Comparison of ENCODE assay signal across 1 cellular context in the genomic region with DNA sequence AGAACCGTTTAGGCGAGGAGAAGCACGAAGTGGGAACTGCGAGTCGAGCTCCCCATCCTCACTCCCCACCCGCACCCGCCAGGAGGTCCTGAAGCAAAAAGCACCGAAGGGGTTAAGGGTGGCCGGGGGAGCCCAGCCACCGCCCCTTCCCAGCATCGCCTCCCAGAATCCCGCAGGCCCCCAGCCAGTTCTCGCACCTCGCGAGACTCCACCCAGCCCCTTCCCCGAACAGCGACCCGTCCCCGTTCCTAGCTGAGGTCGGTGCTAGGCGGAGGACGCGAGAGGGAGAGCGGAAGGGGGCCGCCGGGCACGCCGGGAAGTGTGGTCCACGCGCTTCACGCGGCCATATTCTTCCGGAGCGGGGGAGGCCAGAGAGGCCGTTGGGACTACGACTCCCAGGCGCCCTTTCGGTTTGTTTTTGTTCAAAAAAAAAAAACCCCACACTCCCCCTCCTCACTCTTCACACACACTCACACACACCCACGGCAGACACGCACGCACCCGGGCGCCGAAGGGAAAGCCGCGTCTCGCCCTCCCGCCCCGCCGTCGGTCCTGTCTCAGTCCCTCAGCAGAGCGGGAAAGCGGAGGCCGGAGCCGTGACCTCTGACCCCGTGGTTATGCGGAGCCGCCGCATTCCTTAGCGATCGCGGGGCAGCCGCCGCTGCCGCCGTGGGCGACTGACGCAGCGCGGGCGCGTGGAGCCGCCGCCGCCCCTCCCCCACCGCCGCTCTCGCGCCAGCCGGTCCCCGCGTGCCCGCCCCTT.
TF ChIP-seq lines count a peak whose summit lies in the region.

A gene (plus strand): TSS at position 463 of the 763 bp plus-strand sequence. CDS start 445 bp downstream, outside the sequence.

TF ChIP-seq in HepG2, 621 proteins besides CTCF, POLR2A, EP300 and RAD21 (continued from another document and continues in another):
- TF ChIP-seq, protein P1, sequence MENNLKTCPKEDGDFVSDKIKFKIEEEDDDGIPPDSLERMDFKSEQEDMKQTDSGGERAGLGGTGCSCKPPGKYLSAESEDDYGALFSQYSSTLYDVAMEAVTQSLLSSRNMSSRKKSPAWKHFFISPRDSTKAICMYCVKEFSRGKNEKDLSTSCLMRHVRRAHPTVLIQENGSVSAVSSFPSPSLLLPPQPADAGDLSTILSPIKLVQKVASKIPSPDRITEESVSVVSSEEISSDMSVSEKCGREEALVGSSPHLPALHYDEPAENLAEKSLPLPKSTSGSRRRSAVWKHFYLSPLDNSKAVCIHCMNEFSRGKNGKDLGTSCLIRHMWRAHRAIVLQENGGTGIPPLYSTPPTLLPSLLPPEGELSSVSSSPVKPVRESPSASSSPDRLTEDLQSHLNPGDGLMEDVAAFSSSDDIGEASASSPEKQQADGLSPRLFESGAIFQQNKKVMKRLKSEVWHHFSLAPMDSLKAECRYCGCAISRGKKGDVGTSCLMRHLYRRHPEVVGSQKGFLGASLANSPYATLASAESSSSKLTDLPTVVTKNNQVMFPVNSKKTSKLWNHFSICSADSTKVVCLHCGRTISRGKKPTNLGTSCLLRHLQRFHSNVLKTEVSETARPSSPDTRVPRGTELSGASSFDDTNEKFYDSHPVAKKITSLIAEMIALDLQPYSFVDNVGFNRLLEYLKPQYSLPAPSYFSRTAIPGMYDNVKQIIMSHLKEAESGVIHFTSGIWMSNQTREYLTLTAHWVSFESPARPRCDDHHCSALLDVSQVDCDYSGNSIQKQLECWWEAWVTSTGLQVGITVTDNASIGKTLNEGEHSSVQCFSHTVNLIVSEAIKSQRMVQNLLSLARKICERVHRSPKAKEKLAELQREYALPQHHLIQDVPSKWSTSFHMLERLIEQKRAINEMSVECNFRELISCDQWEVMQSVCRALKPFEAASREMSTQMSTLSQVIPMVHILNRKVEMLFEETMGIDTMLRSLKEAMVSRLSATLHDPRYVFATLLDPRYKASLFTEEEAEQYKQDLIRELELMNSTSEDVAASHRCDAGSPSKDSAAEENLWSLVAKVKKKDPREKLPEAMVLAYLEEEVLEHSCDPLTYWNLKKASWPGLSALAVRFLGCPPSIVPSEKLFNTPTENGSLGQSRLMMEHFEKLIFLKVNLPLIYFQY (CRISPR knock-in tag; IDR thresholded peaks at IDR 0.05; ENCODE audit: borderline replicate concordance) = peak; percentile 85
- TF ChIP-seq, protein P2, sequence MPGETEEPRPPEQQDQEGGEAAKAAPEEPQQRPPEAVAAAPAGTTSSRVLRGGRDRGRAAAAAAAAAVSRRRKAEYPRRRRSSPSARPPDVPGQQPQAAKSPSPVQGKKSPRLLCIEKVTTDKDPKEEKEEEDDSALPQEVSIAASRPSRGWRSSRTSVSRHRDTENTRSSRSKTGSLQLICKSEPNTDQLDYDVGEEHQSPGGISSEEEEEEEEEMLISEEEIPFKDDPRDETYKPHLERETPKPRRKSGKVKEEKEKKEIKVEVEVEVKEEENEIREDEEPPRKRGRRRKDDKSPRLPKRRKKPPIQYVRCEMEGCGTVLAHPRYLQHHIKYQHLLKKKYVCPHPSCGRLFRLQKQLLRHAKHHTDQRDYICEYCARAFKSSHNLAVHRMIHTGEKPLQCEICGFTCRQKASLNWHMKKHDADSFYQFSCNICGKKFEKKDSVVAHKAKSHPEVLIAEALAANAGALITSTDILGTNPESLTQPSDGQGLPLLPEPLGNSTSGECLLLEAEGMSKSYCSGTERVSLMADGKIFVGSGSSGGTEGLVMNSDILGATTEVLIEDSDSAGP (CRISPR knock-in tag; IDR thresholded peaks at IDR 0.05; ENCODE audit: borderline replicate concordance) = peak; percentile 97
- TF ChIP-seq ZNF709 (CRISPR knock-in tag; IDR thresholded peaks at IDR 0.05) (peak; percentile 86; the same call in 1 of the 2 replicates), ZNF549 (CRISPR knock-in tag; IDR thresholded peaks at IDR 0.05) (peak; percentile 94; the same call in 1 of the 2 replicates), ZBTB7B (CRISPR knock-in tag; IDR thresholded peaks at IDR 0.05) (peak; percentile 99), FOSL1 (CRISPR knock-in tag; IDR thresholded peaks at IDR 0.05; ENCODE audit: borderline replicate concordance) (no peak), ZSCAN25 (CRISPR knock-in tag; IDR thresholded peaks at IDR 0.05) (peak; percentile 88), ZNF816 (CRISPR knock-in tag; IDR thresholded peaks at IDR 0.05; ENCODE audit: borderline replicate concordance) (peak; percentile 93), SCMH1 (CRISPR knock-in tag; IDR thresholded peaks at IDR 0.05; ENCODE audit: borderline replicate concordance) (no peak), EEA1 (CRISPR knock-in tag; IDR thresholded peaks at IDR 0.05; ENCODE audit: borderline replicate concordance) (0 out of 2 replicates have a peak, but pooled peaks have one; percentile 82), RBM39 (IDR thresholded peaks at IDR 0.05; ENCODE audit: low read depth, low read length, poor library complexity, severe bottlenecking) (peak; percentile 98), SIX4 (CRISPR knock-in tag; IDR thresholded peaks at IDR 0.05) (peak; percentile 75; the same call in 1 of the 2 replicates), ZNF644 (CRISPR knock-in tag; IDR thresholded peaks at IDR 0.05; ENCODE audit: low read depth) (0 out of 2 replicates have a peak, but pooled peaks have one; percentile 7), ZNF350 (CRISPR knock-in tag; IDR thresholded peaks at IDR 0.05; ENCODE audit: borderline replicate concordance, low read depth) (peak; percentile 100), TCF12 (IDR thresholded peaks at IDR 0.05) (no peak), TCF12 (CRISPR knock-in tag; IDR thresholded peaks at IDR 0.05) (peak; percentile 96), PHB2 (IDR thresholded peaks at IDR 0.05; ENCODE audit: partially characterized antibody) (no peak), ARNT (IDR thresholded peaks at IDR 0.05) (no peak), ZSCAN21 (CRISPR knock-in tag; IDR thresholded peaks at IDR 0.05; ENCODE audit: borderline replicate concordance) (peak; percentile 92), MTA3 (CRISPR knock-in tag; IDR thresholded peaks at IDR 0.05) (no peak), STAT5B (CRISPR knock-in tag; IDR thresholded peaks at IDR 0.05) (peak; percentile 28), TSC22D2 (CRISPR knock-in tag; IDR thresholded peaks at IDR 0.05; ENCODE audit: borderline replicate concordance) (peak; percentile 58; the same call in 1 of the 2 replicates), AGO2 (optimal IDR thresholded peaks at IDR 0.05; ENCODE audit: low read depth, low read length) (peak; percentile 95), RELA (CRISPR knock-in tag; IDR thresholded peaks at IDR 0.05) (no peak; the same call in none of the 2 replicates), ZFP36 (IDR thresholded peaks at IDR 0.05; ENCODE audit: borderline replicate concordance, low read depth, low read length, partially characterized antibody) (no peak), GPN1 (CRISPR knock-in tag; IDR thresholded peaks at IDR 0.05; ENCODE audit: borderline replicate concordance) (no peak)
- TF ChIP-seq, protein P3, sequence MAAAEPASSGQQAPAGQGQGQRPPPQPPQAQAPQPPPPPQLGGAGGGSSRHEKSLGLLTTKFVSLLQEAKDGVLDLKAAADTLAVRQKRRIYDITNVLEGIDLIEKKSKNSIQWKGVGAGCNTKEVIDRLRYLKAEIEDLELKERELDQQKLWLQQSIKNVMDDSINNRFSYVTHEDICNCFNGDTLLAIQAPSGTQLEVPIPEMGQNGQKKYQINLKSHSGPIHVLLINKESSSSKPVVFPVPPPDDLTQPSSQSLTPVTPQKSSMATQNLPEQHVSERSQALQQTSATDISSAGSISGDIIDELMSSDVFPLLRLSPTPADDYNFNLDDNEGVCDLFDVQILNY (CRISPR knock-in tag; conservative IDR thresholded peaks at IDR 0.05) = peak; percentile 62
- TF ChIP-seq, protein P4, sequence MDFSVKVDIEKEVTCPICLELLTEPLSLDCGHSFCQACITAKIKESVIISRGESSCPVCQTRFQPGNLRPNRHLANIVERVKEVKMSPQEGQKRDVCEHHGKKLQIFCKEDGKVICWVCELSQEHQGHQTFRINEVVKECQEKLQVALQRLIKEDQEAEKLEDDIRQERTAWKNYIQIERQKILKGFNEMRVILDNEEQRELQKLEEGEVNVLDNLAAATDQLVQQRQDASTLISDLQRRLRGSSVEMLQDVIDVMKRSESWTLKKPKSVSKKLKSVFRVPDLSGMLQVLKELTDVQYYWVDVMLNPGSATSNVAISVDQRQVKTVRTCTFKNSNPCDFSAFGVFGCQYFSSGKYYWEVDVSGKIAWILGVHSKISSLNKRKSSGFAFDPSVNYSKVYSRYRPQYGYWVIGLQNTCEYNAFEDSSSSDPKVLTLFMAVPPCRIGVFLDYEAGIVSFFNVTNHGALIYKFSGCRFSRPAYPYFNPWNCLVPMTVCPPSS (IDR thresholded peaks at IDR 0.05) = no peak
- TF ChIP-seq, protein P5, sequence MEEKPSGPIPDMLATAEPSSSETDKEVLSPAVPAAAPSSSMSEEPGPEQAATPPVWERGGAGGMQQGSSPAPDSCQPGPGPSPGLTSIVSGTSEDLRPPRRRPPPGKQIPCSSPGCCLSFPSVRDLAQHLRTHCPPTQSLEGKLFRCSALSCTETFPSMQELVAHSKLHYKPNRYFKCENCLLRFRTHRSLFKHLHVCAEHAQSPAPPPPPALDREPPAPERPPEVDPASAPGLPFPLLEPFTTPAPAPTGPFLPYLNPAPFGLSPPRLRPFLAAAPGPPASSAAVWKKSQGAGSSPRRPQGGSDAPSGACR (CRISPR knock-in tag; IDR thresholded peaks at IDR 0.05) = peak; percentile 99
- TF ChIP-seq, protein P6, sequence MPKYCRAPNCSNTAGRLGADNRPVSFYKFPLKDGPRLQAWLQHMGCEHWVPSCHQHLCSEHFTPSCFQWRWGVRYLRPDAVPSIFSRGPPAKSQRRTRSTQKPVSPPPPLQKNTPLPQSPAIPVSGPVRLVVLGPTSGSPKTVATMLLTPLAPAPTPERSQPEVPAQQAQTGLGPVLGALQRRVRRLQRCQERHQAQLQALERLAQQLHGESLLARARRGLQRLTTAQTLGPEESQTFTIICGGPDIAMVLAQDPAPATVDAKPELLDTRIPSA (CRISPR knock-in tag; IDR thresholded peaks at IDR 0.05; ENCODE audit: borderline replicate concordance) = peak; percentile 73; the same call in 1 of the 2 replicates
- TF ChIP-seq, protein P7, sequence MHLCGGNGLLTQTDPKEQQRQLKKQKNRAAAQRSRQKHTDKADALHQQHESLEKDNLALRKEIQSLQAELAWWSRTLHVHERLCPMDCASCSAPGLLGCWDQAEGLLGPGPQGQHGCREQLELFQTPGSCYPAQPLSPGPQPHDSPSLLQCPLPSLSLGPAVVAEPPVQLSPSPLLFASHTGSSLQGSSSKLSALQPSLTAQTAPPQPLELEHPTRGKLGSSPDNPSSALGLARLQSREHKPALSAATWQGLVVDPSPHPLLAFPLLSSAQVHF (CRISPR knock-in tag; IDR thresholded peaks at IDR 0.05) = peak; percentile 55; the same call in 1 of the 2 replicates
- TF ChIP-seq, protein P8, sequence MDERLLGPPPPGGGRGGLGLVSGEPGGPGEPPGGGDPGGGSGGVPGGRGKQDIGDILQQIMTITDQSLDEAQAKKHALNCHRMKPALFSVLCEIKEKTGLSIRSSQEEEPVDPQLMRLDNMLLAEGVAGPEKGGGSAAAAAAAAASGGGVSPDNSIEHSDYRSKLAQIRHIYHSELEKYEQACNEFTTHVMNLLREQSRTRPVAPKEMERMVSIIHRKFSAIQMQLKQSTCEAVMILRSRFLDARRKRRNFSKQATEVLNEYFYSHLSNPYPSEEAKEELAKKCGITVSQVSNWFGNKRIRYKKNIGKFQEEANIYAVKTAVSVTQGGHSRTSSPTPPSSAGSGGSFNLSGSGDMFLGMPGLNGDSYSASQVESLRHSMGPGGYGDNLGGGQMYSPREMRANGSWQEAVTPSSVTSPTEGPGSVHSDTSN (CRISPR knock-in tag; IDR thresholded peaks at IDR 0.05) = no peak
- TF ChIP-seq, protein P9, sequence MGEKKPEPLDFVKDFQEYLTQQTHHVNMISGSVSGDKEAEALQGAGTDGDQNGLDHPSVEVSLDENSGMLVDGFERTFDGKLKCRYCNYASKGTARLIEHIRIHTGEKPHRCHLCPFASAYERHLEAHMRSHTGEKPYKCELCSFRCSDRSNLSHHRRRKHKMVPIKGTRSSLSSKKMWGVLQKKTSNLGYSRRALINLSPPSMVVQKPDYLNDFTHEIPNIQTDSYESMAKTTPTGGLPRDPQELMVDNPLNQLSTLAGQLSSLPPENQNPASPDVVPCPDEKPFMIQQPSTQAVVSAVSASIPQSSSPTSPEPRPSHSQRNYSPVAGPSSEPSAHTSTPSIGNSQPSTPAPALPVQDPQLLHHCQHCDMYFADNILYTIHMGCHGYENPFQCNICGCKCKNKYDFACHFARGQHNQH (CRISPR knock-in tag; IDR thresholded peaks at IDR 0.05) = peak; percentile 98
- TF ChIP-seq, protein P10, sequence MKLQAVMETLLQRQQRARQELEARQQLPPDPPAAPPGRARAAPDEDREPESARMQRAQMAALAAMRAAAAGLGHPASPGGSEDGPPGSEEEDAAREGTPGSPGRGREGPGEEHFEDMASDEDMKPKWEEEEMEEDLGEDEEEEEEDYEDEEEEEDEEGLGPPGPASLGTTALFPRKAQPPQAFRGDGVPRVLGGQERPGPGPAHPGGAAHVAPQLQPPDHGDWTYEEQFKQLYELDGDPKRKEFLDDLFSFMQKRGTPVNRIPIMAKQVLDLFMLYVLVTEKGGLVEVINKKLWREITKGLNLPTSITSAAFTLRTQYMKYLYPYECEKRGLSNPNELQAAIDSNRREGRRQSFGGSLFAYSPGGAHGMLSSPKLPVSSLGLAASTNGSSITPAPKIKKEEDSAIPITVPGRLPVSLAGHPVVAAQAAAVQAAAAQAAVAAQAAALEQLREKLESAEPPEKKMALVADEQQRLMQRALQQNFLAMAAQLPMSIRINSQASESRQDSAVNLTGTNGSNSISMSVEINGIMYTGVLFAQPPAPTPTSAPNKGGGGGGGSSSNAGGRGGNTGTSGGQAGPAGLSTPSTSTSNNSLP (IDR thresholded peaks at IDR 0.05; ENCODE audit: low read depth, low read length) = peak; percentile 72
- TF ChIP-seq, protein P11, sequence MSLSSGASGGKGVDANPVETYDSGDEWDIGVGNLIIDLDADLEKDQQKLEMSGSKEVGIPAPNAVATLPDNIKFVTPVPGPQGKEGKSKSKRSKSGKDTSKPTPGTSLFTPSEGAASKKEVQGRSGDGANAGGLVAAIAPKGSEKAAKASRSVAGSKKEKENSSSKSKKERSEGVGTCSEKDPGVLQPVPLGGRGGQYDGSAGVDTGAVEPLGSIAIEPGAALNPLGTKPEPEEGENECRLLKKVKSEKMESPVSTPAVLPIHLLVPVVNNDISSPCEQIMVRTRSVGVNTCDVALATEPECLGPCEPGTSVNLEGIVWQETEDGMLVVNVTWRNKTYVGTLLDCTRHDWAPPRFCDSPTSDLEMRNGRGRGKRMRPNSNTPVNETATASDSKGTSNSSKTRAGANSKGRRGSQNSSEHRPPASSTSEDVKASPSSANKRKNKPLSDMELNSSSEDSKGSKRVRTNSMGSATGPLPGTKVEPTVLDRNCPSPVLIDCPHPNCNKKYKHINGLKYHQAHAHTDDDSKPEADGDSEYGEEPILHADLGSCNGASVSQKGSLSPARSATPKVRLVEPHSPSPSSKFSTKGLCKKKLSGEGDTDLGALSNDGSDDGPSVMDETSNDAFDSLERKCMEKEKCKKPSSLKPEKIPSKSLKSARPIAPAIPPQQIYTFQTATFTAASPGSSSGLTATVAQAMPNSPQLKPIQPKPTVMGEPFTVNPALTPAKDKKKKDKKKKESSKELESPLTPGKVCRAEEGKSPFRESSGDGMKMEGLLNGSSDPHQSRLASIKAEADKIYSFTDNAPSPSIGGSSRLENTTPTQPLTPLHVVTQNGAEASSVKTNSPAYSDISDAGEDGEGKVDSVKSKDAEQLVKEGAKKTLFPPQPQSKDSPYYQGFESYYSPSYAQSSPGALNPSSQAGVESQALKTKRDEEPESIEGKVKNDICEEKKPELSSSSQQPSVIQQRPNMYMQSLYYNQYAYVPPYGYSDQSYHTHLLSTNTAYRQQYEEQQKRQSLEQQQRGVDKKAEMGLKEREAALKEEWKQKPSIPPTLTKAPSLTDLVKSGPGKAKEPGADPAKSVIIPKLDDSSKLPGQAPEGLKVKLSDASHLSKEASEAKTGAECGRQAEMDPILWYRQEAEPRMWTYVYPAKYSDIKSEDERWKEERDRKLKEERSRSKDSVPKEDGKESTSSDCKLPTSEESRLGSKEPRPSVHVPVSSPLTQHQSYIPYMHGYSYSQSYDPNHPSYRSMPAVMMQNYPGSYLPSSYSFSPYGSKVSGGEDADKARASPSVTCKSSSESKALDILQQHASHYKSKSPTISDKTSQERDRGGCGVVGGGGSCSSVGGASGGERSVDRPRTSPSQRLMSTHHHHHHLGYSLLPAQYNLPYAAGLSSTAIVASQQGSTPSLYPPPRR (CRISPR knock-in tag; IDR thresholded peaks at IDR 0.05; ENCODE audit: borderline replicate concordance) = peak; percentile 88
